ENCODE assay signal across 1 cellular context in the genomic region with DNA sequence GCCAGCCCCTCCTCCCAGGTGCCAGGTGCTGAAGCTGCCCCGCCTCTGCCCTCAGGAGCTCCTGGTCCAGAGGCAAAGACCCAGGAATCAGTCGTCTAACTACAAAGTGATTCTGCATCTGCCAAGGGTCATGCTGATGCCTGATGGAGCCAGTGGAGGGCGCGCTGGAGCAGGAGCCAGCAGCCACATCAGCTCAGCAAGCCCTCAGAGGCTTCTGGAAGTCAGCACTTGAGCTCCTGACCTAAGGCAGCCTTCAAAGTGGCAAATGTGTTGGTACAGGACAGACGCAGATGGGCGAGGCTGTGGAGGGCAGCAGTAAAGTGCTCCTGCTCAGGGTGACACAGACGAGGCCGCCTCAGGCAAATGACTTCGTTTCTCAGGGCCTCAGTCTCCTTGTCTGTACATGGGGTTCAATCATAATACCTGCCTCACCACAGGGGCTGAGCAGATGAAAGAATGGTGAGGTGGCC.
TF ChIP-seq lines count a peak whose summit lies in the region.

No MANE protein-coding gene starts in this region.

TF ChIP-seq in GM23338, 12 proteins besides CTCF, POLR2A, EP300 and RAD21 (continued from another document):
- TF ChIP-seq, protein P1, sequence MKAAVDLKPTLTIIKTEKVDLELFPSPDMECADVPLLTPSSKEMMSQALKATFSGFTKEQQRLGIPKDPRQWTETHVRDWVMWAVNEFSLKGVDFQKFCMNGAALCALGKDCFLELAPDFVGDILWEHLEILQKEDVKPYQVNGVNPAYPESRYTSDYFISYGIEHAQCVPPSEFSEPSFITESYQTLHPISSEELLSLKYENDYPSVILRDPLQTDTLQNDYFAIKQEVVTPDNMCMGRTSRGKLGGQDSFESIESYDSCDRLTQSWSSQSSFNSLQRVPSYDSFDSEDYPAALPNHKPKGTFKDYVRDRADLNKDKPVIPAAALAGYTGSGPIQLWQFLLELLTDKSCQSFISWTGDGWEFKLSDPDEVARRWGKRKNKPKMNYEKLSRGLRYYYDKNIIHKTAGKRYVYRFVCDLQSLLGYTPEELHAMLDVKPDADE (IDR thresholded peaks at IDR 0.05) = no peak
- no peak for TF ChIP-seq JUNB (IDR thresholded peaks at IDR 0.05; ENCODE audit: unreplicated experiment)
- no peak for TF ChIP-seq ZNF331 (CRISPR knock-in tag; IDR thresholded peaks at IDR 0.05; ENCODE audit: low read depth)
- TF ChIP-seq, protein P2, sequence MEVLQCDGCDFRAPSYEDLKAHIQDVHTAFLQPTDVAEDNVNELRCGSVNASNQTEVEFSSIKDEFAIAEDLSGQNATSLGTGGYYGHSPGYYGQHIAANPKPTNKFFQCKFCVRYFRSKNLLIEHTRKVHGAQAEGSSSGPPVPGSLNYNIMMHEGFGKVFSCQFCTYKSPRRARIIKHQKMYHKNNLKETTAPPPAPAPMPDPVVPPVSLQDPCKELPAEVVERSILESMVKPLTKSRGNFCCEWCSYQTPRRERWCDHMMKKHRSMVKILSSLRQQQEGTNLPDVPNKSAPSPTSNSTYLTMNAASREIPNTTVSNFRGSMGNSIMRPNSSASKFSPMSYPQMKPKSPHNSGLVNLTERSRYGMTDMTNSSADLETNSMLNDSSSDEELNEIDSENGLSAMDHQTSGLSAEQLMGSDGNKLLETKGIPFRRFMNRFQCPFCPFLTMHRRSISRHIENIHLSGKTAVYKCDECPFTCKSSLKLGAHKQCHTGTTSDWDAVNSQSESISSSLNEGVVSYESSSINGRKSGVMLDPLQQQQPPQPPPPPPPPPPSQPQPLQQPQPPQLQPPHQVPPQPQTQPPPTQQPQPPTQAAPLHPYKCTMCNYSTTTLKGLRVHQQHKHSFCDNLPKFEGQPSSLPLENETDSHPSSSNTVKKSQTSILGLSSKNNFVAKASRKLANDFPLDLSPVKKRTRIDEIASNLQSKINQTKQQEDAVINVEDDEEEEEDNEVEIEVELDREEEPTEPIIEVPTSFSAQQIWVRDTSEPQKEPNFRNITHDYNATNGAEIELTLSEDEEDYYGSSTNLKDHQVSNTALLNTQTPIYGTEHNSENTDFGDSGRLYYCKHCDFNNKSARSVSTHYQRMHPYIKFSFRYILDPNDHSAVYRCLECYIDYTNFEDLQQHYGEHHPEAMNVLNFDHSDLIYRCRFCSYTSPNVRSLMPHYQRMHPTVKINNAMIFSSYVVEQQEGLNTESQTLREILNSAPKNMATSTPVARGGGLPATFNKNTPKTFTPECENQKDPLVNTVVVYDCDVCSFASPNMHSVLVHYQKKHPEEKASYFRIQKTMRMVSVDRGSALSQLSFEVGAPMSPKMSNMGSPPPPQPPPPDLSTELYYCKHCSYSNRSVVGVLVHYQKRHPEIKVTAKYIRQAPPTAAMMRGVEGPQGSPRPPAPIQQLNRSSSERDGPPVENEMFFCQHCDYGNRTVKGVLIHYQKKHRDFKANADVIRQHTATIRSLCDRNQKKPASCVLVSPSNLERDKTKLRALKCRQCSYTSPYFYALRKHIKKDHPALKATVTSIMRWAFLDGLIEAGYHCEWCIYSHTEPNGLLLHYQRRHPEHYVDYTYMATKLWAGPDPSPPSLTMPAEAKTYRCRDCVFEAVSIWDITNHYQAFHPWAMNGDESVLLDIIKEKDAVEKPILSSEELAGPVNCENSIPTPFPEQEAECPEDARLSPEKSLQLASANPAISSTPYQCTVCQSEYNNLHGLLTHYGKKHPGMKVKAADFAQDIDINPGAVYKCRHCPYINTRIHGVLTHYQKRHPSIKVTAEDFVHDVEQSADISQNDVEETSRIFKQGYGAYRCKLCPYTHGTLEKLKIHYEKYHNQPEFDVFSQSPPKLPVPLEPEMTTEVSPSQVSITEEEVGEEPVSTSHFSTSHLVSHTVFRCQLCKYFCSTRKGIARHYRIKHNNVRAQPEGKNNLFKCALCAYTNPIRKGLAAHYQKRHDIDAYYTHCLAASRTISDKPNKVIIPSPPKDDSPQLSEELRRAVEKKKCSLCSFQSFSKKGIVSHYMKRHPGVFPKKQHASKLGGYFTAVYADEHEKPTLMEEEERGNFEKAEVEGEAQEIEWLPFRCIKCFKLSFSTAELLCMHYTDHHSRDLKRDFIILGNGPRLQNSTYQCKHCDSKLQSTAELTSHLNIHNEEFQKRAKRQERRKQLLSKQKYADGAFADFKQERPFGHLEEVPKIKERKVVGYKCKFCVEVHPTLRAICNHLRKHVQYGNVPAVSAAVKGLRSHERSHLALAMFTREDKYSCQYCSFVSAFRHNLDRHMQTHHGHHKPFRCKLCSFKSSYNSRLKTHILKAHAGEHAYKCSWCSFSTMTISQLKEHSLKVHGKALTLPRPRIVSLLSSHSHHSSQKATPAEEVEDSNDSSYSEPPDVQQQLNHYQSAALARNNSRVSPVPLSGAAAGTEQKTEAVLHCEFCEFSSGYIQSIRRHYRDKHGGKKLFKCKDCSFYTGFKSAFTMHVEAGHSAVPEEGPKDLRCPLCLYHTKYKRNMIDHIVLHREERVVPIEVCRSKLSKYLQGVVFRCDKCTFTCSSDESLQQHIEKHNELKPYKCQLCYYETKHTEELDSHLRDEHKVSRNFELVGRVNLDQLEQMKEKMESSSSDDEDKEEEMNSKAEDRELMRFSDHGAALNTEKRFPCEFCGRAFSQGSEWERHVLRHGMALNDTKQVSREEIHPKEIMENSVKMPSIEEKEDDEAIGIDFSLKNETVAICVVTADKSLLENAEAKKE (CRISPR knock-in tag; IDR thresholded peaks at IDR 0.05) = no peak
- TF ChIP-seq REST (IDR thresholded peaks at IDR 0.05; ENCODE audit: unreplicated experiment) = no peak
- no peak for TF ChIP-seq NANOG (IDR thresholded peaks at IDR 0.05; ENCODE audit: borderline replicate concordance)
- no peak for TF ChIP-seq STAT1 (IDR thresholded peaks at IDR 0.05; ENCODE audit: unreplicated experiment)
- TF ChIP-seq EZH2phosphoT487 (IDR thresholded peaks at IDR 0.05; ENCODE audit: unreplicated experiment) = no peak
- no peak for TF ChIP-seq EZH2 (IDR thresholded peaks at IDR 0.05; ENCODE audit: low read depth, unreplicated experiment)
- no peak for TF ChIP-seq CREB1 (CRISPR knock-in tag; IDR thresholded peaks at IDR 0.05; ENCODE audit: low read depth)
- TF ChIP-seq ZNF114 (CRISPR knock-in tag; IDR thresholded peaks at IDR 0.05) = no peak
TF ChIP-seq in GM23338: peak in this region for 0.
